ENCODE assay signal across 37 cellular contexts in genomic region chr20:63421913-63422312, GRCh38. TPM values are rescaled to one million over a fixed set of nuclear protein-coding genes. Genes with fewer than 3 reads are reported as not detected.
"Had no signal": no experiment of that assay in that cellular context is flagged by ENCODE, and none has a peak within 500 bp of the region (broad histone marks: within the 10 kb centered on the region; RNA-seq: fewer than 3 reads in every experiment).

No MANE protein-coding gene starts in this region.

- H3K27me3 ChIP-seq: adrenal gland, body of pancreas had no signal

- H3K4me1 ChIP-seq: adrenal gland, body of pancreas, breast epithelium had no signal

- H3K4me1 Mint-ChIP-seq: activated CD4-positive, alpha-beta memory T cell treated with anti-CD3 and anti-CD28 coated beads, Interleukin-2, amount 10 ng/mL, durations not matched to agents 7 days and 5 days; activated CD4-positive, alpha-beta T cell treated with anti-CD3 and anti-CD28 coated beads for 36 hours; activated CD4-positive, alpha-beta T cell treated with anti-CD3 and anti-CD28 coated beads, Interleukin-2, amount 10 ng/mL, durations not matched to agents 7 days and 5 days; activated CD8-positive, alpha-beta memory T cell treated with anti-CD3 and anti-CD28 coated beads, Interleukin-2, amount 10 ng/mL, durations not matched to agents 7 days and 5 days; activated naive CD4-positive, alpha-beta T cell treated with anti-CD3 and anti-CD28 coated beads, Interleukin-2, amount 10 ng/mL, durations not matched to agents 7 days and 5 days; activated naive CD4-positive, alpha-beta T cell treated with anti-CD3 and anti-CD28 coated beads, Interleukin-2, amount 50 U/mL, for 24 hours had no signal

- H3K9me3 ChIP-seq: adrenal gland, body of pancreas had no signal

- H3K9me3 Mint-ChIP-seq: activated CD4-positive, alpha-beta memory T cell treated with anti-CD3 and anti-CD28 coated beads, Interleukin-2, amount 10 ng/mL, durations not matched to agents 7 days and 5 days; activated CD4-positive, alpha-beta T cell treated with anti-CD3 and anti-CD28 coated beads, Interleukin-2, amount 10 ng/mL, durations not matched to agents 7 days and 5 days; activated naive CD4-positive, alpha-beta T cell treated with anti-CD3 and anti-CD28 coated beads, Interleukin-2, amount 10 ng/mL, durations not matched to agents 7 days and 5 days; activated naive CD4-positive, alpha-beta T cell treated with anti-CD3 and anti-CD28 coated beads, Interleukin-2, amount 50 U/mL, for 24 hours; activated T-cell treated with anti-CD3 and anti-CD28 coated beads, Interleukin-2, amount 50 U/mL, for 24 hours; activated T-helper 2 cell treated with anti-CD3 and anti-CD28 coated beads, Interferon-gamma antibody, Interleukin-2, Interleukin-4, amounts not matched to agents 10 μg/mL and 5 μg/mL and 100 μg/mL, durations not matched to agents 14 hours and 24 hours and 36 hours; T-helper 1 cell treated with Interleukin-12 subunit alpha and Interleukin-12 subunit beta and Interleukin-4 antibody, amounts not matched to agents 30 μg/mL and 1 μg/mL, for 36 hours; T-helper 2 cell treated with Interferon-gamma antibody and Interleukin-4, amounts not matched to agents 5 μg/mL and 100 μg/mL, for 36 hours had no signal

- H3K4me3 ChIP-seq: adrenal gland, body of pancreas, breast epithelium had no signal

- H3K27me3 Mint-ChIP-seq: activated CD4-positive, alpha-beta memory T cell treated with anti-CD3 and anti-CD28 coated beads, Interleukin-2, amount 10 ng/mL, durations not matched to agents 7 days and 5 days; activated CD4-positive, alpha-beta T cell treated with anti-CD3 and anti-CD28 coated beads for 36 hours; activated CD4-positive, alpha-beta T cell treated with anti-CD3 and anti-CD28 coated beads, Interleukin-2, amount 10 ng/mL, durations not matched to agents 7 days and 5 days; activated CD8-positive, alpha-beta memory T cell treated with anti-CD3 and anti-CD28 coated beads, Interleukin-2, amount 10 ng/mL, durations not matched to agents 7 days and 5 days; activated naive CD8-positive, alpha-beta T cell had no signal

- ATAC-seq: activated CD4-positive, alpha-beta T cell treated with anti-CD3 and anti-CD28 coated beads for 36 hours; activated CD4-positive, CD25-positive, alpha-beta regulatory T cell treated with anti-CD3 and anti-CD28 coated beads, Interleukin-2, amount 50 U/mL, for 24 hours; activated CD8-positive, alpha-beta memory T cell treated with anti-CD3 and anti-CD28 coated beads, Interleukin-2, amount 10 ng/mL, durations not matched to agents 7 days and 5 days; activated CD8-positive, alpha-beta T cell treated with anti-CD3 and anti-CD28 coated beads, Interleukin-2, amount 10 ng/mL, durations not matched to agents 7 days and 5 days; body of pancreas; WTC11 had no signal

- H3K36me3 ChIP-seq: adrenal gland, brain microvascular endothelial cell, breast epithelium had no signal

- FAIRE-seq: astrocyte, TTC549 had no signal

- H3K4me3 Mint-ChIP-seq: activated CD4-positive, alpha-beta memory T cell treated with anti-CD3 and anti-CD28 coated beads, Interleukin-2, amount 10 ng/mL, durations not matched to agents 7 days and 5 days; activated CD4-positive, alpha-beta T cell treated with anti-CD3 and anti-CD28 coated beads for 36 hours; activated CD4-positive, alpha-beta T cell treated with anti-CD3 and anti-CD28 coated beads, Interleukin-2, amount 10 ng/mL, durations not matched to agents 7 days and 5 days; activated CD8-positive, alpha-beta memory T cell treated with anti-CD3 and anti-CD28 coated beads, Interleukin-2, amount 10 ng/mL, durations not matched to agents 7 days and 5 days; activated CD8-positive, alpha-beta T cell treated with anti-CD3 and anti-CD28 coated beads, Interleukin-2, amount 10 ng/mL, durations not matched to agents 7 days and 5 days; activated naive CD4-positive, alpha-beta T cell treated with anti-CD3 and anti-CD28 coated beads, Interleukin-2, amount 10 ng/mL, durations not matched to agents 7 days and 5 days; activated naive CD4-positive, alpha-beta T cell treated with anti-CD3 and anti-CD28 coated beads, Interleukin-2, amount 50 U/mL, for 24 hours; activated naive CD8-positive, alpha-beta T cell; activated T-cell treated with anti-CD3 and anti-CD28 coated beads, Interleukin-2, amount 50 U/mL, for 24 hours; T-helper 1 cell treated with Interleukin-12 subunit alpha and Interleukin-12 subunit beta and Interleukin-4 antibody, amounts not matched to agents 30 μg/mL and 1 μg/mL, for 36 hours; T-helper 2 cell treated with Interferon-gamma antibody and Interleukin-4, amounts not matched to agents 5 μg/mL and 100 μg/mL, for 36 hours; WTC11 had no signal

- H3K27ac ChIP-seq: adrenal gland, body of pancreas, brain microvascular endothelial cell, breast epithelium, VCaP had no signal

- DNase-seq: activated CD4-positive, alpha-beta memory T cell treated with anti-CD3 and anti-CD28 coated beads, Interleukin-2, amount 10 ng/mL, durations not matched to agents 7 days and 5 days; activated CD4-positive, alpha-beta T cell treated with anti-CD3 and anti-CD28 coated beads for 1 hour; activated CD4-positive, alpha-beta T cell treated with anti-CD3 and anti-CD28 coated beads for 36 hours; activated CD4-positive, alpha-beta T cell treated with anti-CD3 and anti-CD28 coated beads for 48 hours; activated CD4-positive, alpha-beta T cell treated with anti-CD3 and anti-CD28 coated beads, Interleukin-2, amount 10 ng/mL, durations not matched to agents 7 days and 5 days; activated CD4-positive, alpha-beta T cell treated with anti-CD3 and anti-CD28 coated beads, Interleukin-2, amount 50 U/mL, for 48 hours; activated CD4-positive, CD25-positive, alpha-beta regulatory T cell; activated CD8-positive, alpha-beta memory T cell treated with anti-CD3 and anti-CD28 coated beads for 24 hours; activated CD8-positive, alpha-beta memory T cell treated with anti-CD3 and anti-CD28 coated beads, Interleukin-2, amount 10 ng/mL, durations not matched to agents 7 days and 5 days; activated CD8-positive, alpha-beta memory T cell treated with anti-CD3 and anti-CD28 coated beads, Interleukin-2, amount 50 U/mL, for 48 hours; activated CD8-positive, alpha-beta T cell treated with anti-CD3 and anti-CD28 coated beads, Interleukin-2, amount 10 ng/mL, durations not matched to agents 7 days and 5 days; activated effector memory CD4-positive, alpha-beta T cell treated with Interleukin-2 at 50 U/mL for 16 hours; activated gamma-delta T cell; activated naive CD4-positive, alpha-beta T cell treated with anti-CD3 and anti-CD28 coated beads, Interleukin-2, amount 10 ng/mL, durations not matched to agents 7 days and 5 days; activated naive CD4-positive, alpha-beta T cell treated with Interleukin-2 at 50 U/mL for 16 hours; activated T-cell treated with anti-CD3 and anti-CD28 coated beads, Interleukin-2, amount 50 U/mL, for 24 hours; activated T-cell treated with anti-CD3 and anti-CD28 coated beads, Interleukin-2, amount 50 U/mL, for 48 hours; adrenal gland; amniotic stem cell; aorta; body of pancreas; brain microvascular endothelial cell; central memory CD4-positive, alpha-beta T cell; T-helper 1 cell; T-helper 2 cell; T-helper 9 cell had no signal

- H3K27ac Mint-ChIP-seq: activated CD4-positive, alpha-beta memory T cell treated with anti-CD3 and anti-CD28 coated beads, Interleukin-2, amount 10 ng/mL, durations not matched to agents 7 days and 5 days; activated CD4-positive, alpha-beta T cell treated with anti-CD3 and anti-CD28 coated beads for 36 hours; activated CD4-positive, alpha-beta T cell treated with anti-CD3 and anti-CD28 coated beads, Interleukin-2, amount 10 ng/mL, durations not matched to agents 7 days and 5 days; activated CD8-positive, alpha-beta memory T cell treated with anti-CD3 and anti-CD28 coated beads, Interleukin-2, amount 10 ng/mL, durations not matched to agents 7 days and 5 days; activated CD8-positive, alpha-beta T cell treated with anti-CD3 and anti-CD28 coated beads, Interleukin-2, amount 10 ng/mL, durations not matched to agents 7 days and 5 days; activated naive CD4-positive, alpha-beta T cell treated with anti-CD3 and anti-CD28 coated beads, Interleukin-2, amount 10 ng/mL, durations not matched to agents 7 days and 5 days; activated naive CD4-positive, alpha-beta T cell treated with anti-CD3 and anti-CD28 coated beads, Interleukin-2, amount 50 U/mL, for 24 hours; activated naive CD8-positive, alpha-beta T cell; activated T-cell treated with anti-CD3 and anti-CD28 coated beads, Interleukin-2, amount 50 U/mL, for 24 hours; activated T-helper 2 cell treated with anti-CD3 and anti-CD28 coated beads, Interferon-gamma antibody, Interleukin-2, Interleukin-4, amounts not matched to agents 10 μg/mL and 5 μg/mL and 100 μg/mL, durations not matched to agents 14 hours and 24 hours and 36 hours; T-helper 1 cell treated with Interleukin-12 subunit alpha and Interleukin-12 subunit beta and Interleukin-4 antibody, amounts not matched to agents 30 μg/mL and 1 μg/mL, for 36 hours; T-helper 2 cell treated with Interferon-gamma antibody and Interleukin-4, amounts not matched to agents 5 μg/mL and 100 μg/mL, for 36 hours; WTC11 had no signal

- H3K36me3 Mint-ChIP-seq: activated CD8-positive, alpha-beta memory T cell treated with anti-CD3 and anti-CD28 coated beads, Interleukin-2, amount 10 ng/mL, durations not matched to agents 7 days and 5 days; activated naive CD4-positive, alpha-beta T cell treated with anti-CD3 and anti-CD28 coated beads, Interleukin-2, amount 10 ng/mL, durations not matched to agents 7 days and 5 days; activated naive CD4-positive, alpha-beta T cell treated with anti-CD3 and anti-CD28 coated beads, Interleukin-2, amount 50 U/mL, for 24 hours; activated naive CD8-positive, alpha-beta T cell had no signal

RNA-seq across cellular contexts. Expression of gene KCNQ2, which starts 50.5 kb away (rescaled TPM):
- total RNA-seq: activated CD4-positive, alpha-beta memory T cell treated with anti-CD3 and anti-CD28 coated beads, Interleukin-2, amount 10 ng/mL, durations not matched to agents 7 days and 5 days; activated CD4-positive, alpha-beta T cell treated with anti-CD3 and anti-CD28 coated beads for 36 hours; activated CD8-positive, alpha-beta T cell treated with anti-CD3 and anti-CD28 coated beads, Interleukin-2, amount 10 ng/mL, durations not matched to agents 7 days and 5 days; activated T-helper 2 cell treated with anti-CD3 and anti-CD28 coated beads, Interferon-gamma antibody, Interleukin-2, Interleukin-4, amounts not matched to agents 10 μg/mL and 5 μg/mL and 100 μg/mL, durations not matched to agents 14 hours and 24 hours and 36 hours; aorta; breast epithelium had no signal
- polyA plus RNA-seq: aorta had no signal
